Comparison of ENCODE assay signal across 1 cellular context in the genomic region with DNA sequence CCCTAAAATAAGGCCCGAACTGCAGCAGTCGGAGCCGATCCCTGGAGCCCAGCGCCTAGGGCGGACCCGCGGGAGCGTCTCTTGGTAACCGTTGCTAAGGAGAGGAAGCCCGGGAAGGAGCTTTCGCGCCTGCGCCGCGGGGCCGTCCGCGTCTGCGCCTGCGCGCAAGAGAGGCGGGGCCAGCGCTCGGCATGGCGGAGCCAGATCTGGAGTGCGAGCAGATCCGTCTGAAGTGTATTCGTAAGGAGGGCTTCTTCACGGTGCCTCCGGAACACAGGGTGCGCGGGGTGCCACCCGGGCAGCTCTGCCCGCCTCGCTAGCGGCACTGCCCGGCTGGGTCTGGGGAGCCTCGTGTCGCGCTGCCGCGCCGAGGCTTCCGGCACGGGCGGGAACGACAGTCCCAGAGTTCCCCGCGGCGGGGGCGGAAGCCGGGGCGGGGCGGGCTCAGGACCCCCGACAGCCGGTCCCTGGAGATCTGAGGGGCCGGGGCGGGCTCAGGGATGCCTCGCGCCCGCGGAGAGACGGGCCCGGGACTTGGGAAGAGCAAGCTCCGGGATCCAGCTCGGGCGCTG.
TF ChIP-seq lines count a peak whose summit lies in the region.

CDK10 (plus strand) TSS at position 170 of the 572 bp plus-strand sequence; CDS start at position 192, 22 bp downstream.

TF ChIP-seq in K562, 482 proteins besides CTCF, POLR2A, EP300 and RAD21 (continued from another document and continues in another):
- TF ChIP-seq ARID3B (CRISPR knock-in tag; IDR thresholded peaks at IDR 0.05; ENCODE audit: borderline replicate concordance) (no peak), CREB1 (IDR thresholded peaks at IDR 0.05) (no peak), CREB1 (CRISPR knock-in tag; IDR thresholded peaks at IDR 0.05) (no peak), PURB (CRISPR knock-in tag; IDR thresholded peaks at IDR 0.05; ENCODE audit: low read depth) (no peak), MEF2A (IDR thresholded peaks at IDR 0.05; ENCODE audit: control insufficient read depth, low read depth, low read length) (no peak), NFXL1 (CRISPR knock-in tag; IDR thresholded peaks at IDR 0.05) (no peak), SIN3A (IDR thresholded peaks at IDR 0.05; ENCODE audit: borderline replicate concordance in 2 of 2, control insufficient read depth in 1 of 2, low read depth in 2 of 2, low read length in 2 of 2) (peak in 1 of 2 experiments; percentile 59; a peak in 2 of 4 replicates), MTF1 (CRISPR knock-in tag; IDR thresholded peaks at IDR 0.05; ENCODE audit: borderline replicate concordance) (no peak), ZFP1 (CRISPR knock-in tag; IDR thresholded peaks at IDR 0.05) (no peak), MCM2 (IDR thresholded peaks at IDR 0.05; ENCODE audit: low read depth) (no peak), ATF4 (CRISPR knock-in tag; IDR thresholded peaks at IDR 0.05) (no peak), ERF (CRISPR knock-in tag; IDR thresholded peaks at IDR 0.05) (0 out of 2 replicates have a peak, but pooled peaks have one; percentile 47), ELF1 (tag; IDR thresholded peaks at IDR 0.05) (peak; percentile 87), TSC22D4 (tag; IDR thresholded peaks at IDR 0.05) (no peak), ZBTB33 (CRISPR knock-in tag; IDR thresholded peaks at IDR 0.05) (no peak), TFE3 (CRISPR knock-in tag; IDR thresholded peaks at IDR 0.05) (no peak), SRSF1 (IDR thresholded peaks at IDR 0.05; ENCODE audit: low read depth, low read length) (no peak), TAF15 (IDR thresholded peaks at IDR 0.05; ENCODE audit: low read depth, low read length) (no peak), WHSC1 (IDR thresholded peaks at IDR 0.05; ENCODE audit: low read length) (no peak), ZFPM2 (CRISPR knock-in tag; IDR thresholded peaks at IDR 0.05) (0 out of 2 replicates have a peak, but pooled peaks have one; percentile 43), C11orf30 (IDR thresholded peaks at IDR 0.05; ENCODE audit: low read depth) (peak; percentile 85), HDAC8 (tag; IDR thresholded peaks at IDR 0.05) (0 out of 2 replicates have a peak, but pooled peaks have one; percentile 65), CLOCK (CRISPR knock-in tag; IDR thresholded peaks at IDR 0.05; ENCODE audit: borderline replicate concordance) (no peak), XRCC5 (IDR thresholded peaks at IDR 0.05; ENCODE audit: low read depth, low read length) (no peak), ESRRA (IDR thresholded peaks at IDR 0.05; ENCODE audit: borderline replicate concordance, low read depth) (no peak), ZBTB7A (IDR thresholded peaks at IDR 0.05; ENCODE audit: borderline replicate concordance, control insufficient read depth, low read depth, low read length) (peak; percentile 91), MBD2 (IDR thresholded peaks at IDR 0.05; ENCODE audit: borderline replicate concordance, low read depth) (peak; percentile 62; the same call in 1 of the 2 replicates), ADNP (tag; IDR thresholded peaks at IDR 0.05) (no peak), CTCFL (IDR thresholded peaks at IDR 0.05; ENCODE audit: borderline replicate concordance, insufficient read depth, low read depth, low read length, poor library complexity, severe bottlenecking) (no peak), JUN (IDR thresholded peaks at IDR 0.05; ENCODE audit: borderline replicate concordance, low read depth, low read length) (no peak), JUN (CRISPR knock-in tag; IDR thresholded peaks at IDR 0.05; ENCODE audit: borderline replicate concordance) (0 out of 2 replicates have a peak, but pooled peaks have one; percentile 49), THAP12 (CRISPR knock-in tag; IDR thresholded peaks at IDR 0.05) (peak; percentile 71; the same call in 1 of the 2 replicates), ZNF436 (CRISPR knock-in tag; IDR thresholded peaks at IDR 0.05) (no peak), MTA2 (IDR thresholded peaks at IDR 0.05; ENCODE audit: low read depth) (no peak), ZNF79 (CRISPR knock-in tag; IDR thresholded peaks at IDR 0.05; ENCODE audit: low read depth) (no peak), KLF16 (IDR thresholded peaks at IDR 0.05) (no peak), CSDE1 (IDR thresholded peaks at IDR 0.05) (peak in 1 of 2 experiments; percentile 92; a peak in 2 of 4 replicates)
- TF ChIP-seq, protein P1, sequence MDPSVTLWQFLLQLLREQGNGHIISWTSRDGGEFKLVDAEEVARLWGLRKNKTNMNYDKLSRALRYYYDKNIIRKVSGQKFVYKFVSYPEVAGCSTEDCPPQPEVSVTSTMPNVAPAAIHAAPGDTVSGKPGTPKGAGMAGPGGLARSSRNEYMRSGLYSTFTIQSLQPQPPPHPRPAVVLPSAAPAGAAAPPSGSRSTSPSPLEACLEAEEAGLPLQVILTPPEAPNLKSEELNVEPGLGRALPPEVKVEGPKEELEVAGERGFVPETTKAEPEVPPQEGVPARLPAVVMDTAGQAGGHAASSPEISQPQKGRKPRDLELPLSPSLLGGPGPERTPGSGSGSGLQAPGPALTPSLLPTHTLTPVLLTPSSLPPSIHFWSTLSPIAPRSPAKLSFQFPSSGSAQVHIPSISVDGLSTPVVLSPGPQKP (CRISPR knock-in tag; IDR thresholded peaks at IDR 0.05), result no peak
- TF ChIP-seq, protein P2, sequence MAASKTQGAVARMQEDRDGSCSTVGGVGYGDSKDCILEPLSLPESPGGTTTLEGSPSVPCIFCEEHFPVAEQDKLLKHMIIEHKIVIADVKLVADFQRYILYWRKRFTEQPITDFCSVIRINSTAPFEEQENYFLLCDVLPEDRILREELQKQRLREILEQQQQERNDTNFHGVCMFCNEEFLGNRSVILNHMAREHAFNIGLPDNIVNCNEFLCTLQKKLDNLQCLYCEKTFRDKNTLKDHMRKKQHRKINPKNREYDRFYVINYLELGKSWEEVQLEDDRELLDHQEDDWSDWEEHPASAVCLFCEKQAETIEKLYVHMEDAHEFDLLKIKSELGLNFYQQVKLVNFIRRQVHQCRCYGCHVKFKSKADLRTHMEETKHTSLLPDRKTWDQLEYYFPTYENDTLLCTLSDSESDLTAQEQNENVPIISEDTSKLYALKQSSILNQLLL (CRISPR knock-in tag; IDR thresholded peaks at IDR 0.05; ENCODE audit: borderline replicate concordance), result no peak
- TF ChIP-seq, protein P3, sequence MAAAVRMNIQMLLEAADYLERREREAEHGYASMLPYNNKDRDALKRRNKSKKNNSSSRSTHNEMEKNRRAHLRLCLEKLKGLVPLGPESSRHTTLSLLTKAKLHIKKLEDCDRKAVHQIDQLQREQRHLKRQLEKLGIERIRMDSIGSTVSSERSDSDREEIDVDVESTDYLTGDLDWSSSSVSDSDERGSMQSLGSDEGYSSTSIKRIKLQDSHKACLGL (CRISPR knock-in tag; IDR thresholded peaks at IDR 0.05; ENCODE audit: borderline replicate concordance, poor library complexity, severe bottlenecking), result peak; percentile 76
- TF ChIP-seq, protein P4, sequence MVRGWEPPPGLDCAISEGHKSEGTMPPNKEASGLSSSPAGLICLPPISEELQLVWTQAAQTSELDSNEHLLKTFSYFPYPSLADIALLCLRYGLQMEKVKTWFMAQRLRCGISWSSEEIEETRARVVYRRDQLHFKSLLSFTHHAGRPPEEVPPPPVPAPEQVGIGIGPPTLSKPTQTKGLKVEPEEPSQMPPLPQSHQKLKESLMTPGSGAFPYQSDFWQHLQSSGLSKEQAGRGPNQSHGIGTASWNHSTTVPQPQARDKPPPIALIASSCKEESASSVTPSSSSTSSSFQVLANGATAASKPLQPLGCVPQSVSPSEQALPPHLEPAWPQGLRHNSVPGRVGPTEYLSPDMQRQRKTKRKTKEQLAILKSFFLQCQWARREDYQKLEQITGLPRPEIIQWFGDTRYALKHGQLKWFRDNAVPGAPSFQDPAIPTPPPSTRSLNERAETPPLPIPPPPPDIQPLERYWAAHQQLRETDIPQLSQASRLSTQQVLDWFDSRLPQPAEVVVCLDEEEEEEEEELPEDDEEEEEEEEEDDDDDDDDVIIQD (CRISPR knock-in tag; IDR thresholded peaks at IDR 0.05), result no peak
